Comparison of ENCODE assay signal across 26 cellular contexts in genomic region chr7:94662548-94662947, GRCh38.
"Had no signal": no experiment of that assay in that cellular context is flagged by ENCODE, and none has a peak within 500 bp of the region (broad histone marks: within the 10 kb centered on the region; RNA-seq: fewer than 3 reads in every experiment).

No MANE protein-coding gene starts in this region.

- H3K9ac ChIP-seq: neural progenitor cell had no signal

- DNase-seq: activated CD4-positive, alpha-beta memory T cell treated with anti-CD3 and anti-CD28 coated beads for 36 hours; activated CD4-positive, alpha-beta T cell treated with anti-CD3 and anti-CD28 coated beads for 48 hours; activated CD4-positive, CD25-positive, alpha-beta regulatory T cell; activated effector memory CD4-positive, alpha-beta T cell treated with anti-CD3 and anti-CD28 coated beads, Interleukin-2, amount 50 U/mL, for 16 hours; activated naive CD4-positive, alpha-beta T cell treated with anti-CD3 and anti-CD28 coated beads, Interleukin-2, amount 10 ng/mL, durations not matched to agents 7 days and 5 days; activated T-cell treated with anti-CD3 and anti-CD28 coated beads, Interleukin-2, amount 50 U/mL, for 72 hours; amygdala; heart right ventricle; lower lobe of right lung; mesendoderm; mucosa of descending colon; naive B cell; posterior cingulate gyrus; right lobe of liver; stimulated activated CD4-positive, alpha-beta T cell treated with anti-CD3 and anti-CD28 coated beads, Interleukin-2, amount 100 ng/mL, for 24 hours; stomach; transverse colon had no signal

- H3K4me1 Mint-ChIP-seq: activated naive CD4-positive, alpha-beta T cell treated with anti-CD3 and anti-CD28 coated beads, Interleukin-2, amount 10 ng/mL, durations not matched to agents 7 days and 5 days; stimulated activated memory B cell treated with anti-CD40 and anti-IgM and Interleukin-4, amounts not matched to agents 10 μg/mL and 1 μg/mL and 100 μg/mL, for 72 hours had no signal

- H3K36me3 ChIP-seq: heart right ventricle, lower lobe of right lung, neural progenitor cell, right lobe of liver, stomach, suprapubic skin, transverse colon had no signal

- H3K27ac Mint-ChIP-seq: activated CD4-positive, alpha-beta memory T cell treated with anti-CD3 and anti-CD28 coated beads for 36 hours; activated naive CD4-positive, alpha-beta T cell treated with anti-CD3 and anti-CD28 coated beads, Interleukin-2, amount 10 ng/mL, durations not matched to agents 7 days and 5 days; activated T-cell treated with anti-CD3 and anti-CD28 coated beads, Interleukin-2, amount 50 U/mL, for 72 hours; naive B cell; neural progenitor cell; stimulated activated memory B cell treated with anti-CD40 and anti-IgM and Interleukin-4, amounts not matched to agents 10 μg/mL and 1 μg/mL and 100 μg/mL, for 72 hours had no signal

- ATAC-seq: activated T-cell treated with anti-CD3 and anti-CD28 coated beads, Interleukin-2, amount 50 U/mL, for 72 hours; heart right ventricle; left lobe of liver; lower lobe of right lung; mucosa of descending colon; right lobe of liver; stimulated activated memory B cell treated with anti-CD40 and anti-IgM and Interleukin-4, amounts not matched to agents 10 μg/mL and 1 μg/mL and 100 μg/mL, for 72 hours had no signal

- H3K4me3 ChIP-seq: cardiac muscle cell, heart right ventricle, lower lobe of right lung, mucosa of descending colon, neural progenitor cell, right lobe of liver, skin epidermis, stomach, suprapubic skin, transverse colon had no signal

- H3K9me3 ChIP-seq: heart right ventricle, lower lobe of right lung, suprapubic skin, transverse colon had no signal

- H3K9me3 Mint-ChIP-seq: activated CD4-positive, alpha-beta memory T cell treated with anti-CD3 and anti-CD28 coated beads for 36 hours; activated T-cell treated with anti-CD3 and anti-CD28 coated beads, Interleukin-2, amount 50 U/mL, for 72 hours; stimulated activated memory B cell treated with anti-CD40 and anti-IgM and Interleukin-4, amounts not matched to agents 10 μg/mL and 1 μg/mL and 100 μg/mL, for 72 hours had no signal

- H3K4me3 Mint-ChIP-seq: activated CD4-positive, alpha-beta memory T cell treated with anti-CD3 and anti-CD28 coated beads for 36 hours; activated naive CD4-positive, alpha-beta T cell treated with anti-CD3 and anti-CD28 coated beads, Interleukin-2, amount 10 ng/mL, durations not matched to agents 7 days and 5 days; activated T-cell treated with anti-CD3 and anti-CD28 coated beads, Interleukin-2, amount 50 U/mL, for 72 hours; naive B cell; neural progenitor cell; stimulated activated memory B cell treated with anti-CD40 and anti-IgM and Interleukin-4, amounts not matched to agents 10 μg/mL and 1 μg/mL and 100 μg/mL, for 72 hours had no signal

- H3K4me2 ChIP-seq: neural progenitor cell had no signal

- H3K36me3 Mint-ChIP-seq: activated CD4-positive, alpha-beta memory T cell treated with anti-CD3 and anti-CD28 coated beads for 36 hours; activated naive CD4-positive, alpha-beta T cell treated with anti-CD3 and anti-CD28 coated beads, Interleukin-2, amount 10 ng/mL, durations not matched to agents 7 days and 5 days; naive B cell; stimulated activated memory B cell treated with anti-CD40 and anti-IgM and Interleukin-4, amounts not matched to agents 10 μg/mL and 1 μg/mL and 100 μg/mL, for 72 hours had no signal

- H3K27me3 Mint-ChIP-seq: stimulated activated memory B cell treated with anti-CD40 and anti-IgM and Interleukin-4, amounts not matched to agents 10 μg/mL and 1 μg/mL and 100 μg/mL, for 72 hours had no signal

- H3K4me1 ChIP-seq: lower lobe of right lung, right lobe of liver, transverse colon had no signal

- FAIRE-seq: keratinocyte, urothelium cell line had no signal

- H2AFZ ChIP-seq: neural progenitor cell had no signal

- H3K27me3 ChIP-seq: cardiac muscle cell, heart right ventricle, neural progenitor cell, right lobe of liver, stomach, suprapubic skin, transverse colon had no signal

- H3K27ac ChIP-seq: cardiac muscle cell, epithelial cell of prostate, heart right ventricle, lower lobe of right lung, neural progenitor cell, right lobe of liver, skin epidermis, stomach, suprapubic skin, transverse colon had no signal
